ENCODE assay signal across 8 cellular contexts in the genomic region with DNA sequence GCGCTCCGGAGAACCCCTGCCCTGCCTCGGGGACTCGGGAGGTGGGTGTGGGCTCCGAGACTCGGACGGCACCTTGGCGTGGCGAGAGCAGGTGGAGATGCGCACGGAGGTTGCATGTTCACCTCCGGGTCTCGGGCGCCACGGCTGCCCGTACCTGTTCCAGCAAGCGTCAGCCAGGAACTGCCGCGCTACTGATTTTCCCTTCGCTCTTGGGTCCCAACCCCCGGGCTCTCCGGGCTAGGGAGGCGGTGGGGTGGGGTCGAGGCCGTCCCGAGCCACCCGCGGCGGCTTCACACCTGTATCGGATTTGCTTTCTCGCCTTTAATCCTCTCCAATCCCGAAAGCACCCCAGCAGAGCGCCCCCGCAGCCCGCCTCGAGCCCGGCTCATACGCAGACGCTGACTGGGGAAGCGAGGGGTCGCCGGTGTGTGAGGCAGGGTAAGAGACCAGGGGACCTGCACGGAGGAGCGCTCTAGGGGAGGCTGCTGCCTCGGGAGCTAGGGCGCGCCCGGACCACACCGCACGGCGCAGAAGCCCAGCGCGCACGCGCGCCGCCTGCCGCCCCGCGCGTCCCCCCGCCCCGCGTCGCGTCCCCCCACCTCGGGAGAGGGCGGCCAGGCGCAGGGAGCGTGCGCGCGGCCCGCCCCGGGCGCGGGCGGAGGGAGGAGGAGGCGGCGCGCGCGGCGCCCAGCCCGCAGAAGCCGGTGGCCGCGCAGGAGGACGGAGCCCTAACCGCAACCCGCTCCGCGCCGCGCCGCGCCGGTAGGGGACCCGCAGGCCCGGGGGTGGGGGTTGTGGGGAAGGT. TPM values are rescaled to one million over a fixed set of nuclear protein-coding genes. Genes with fewer than 3 reads are reported as not detected.
DNase-seq lines count a peak whose midpoint lies in the region; ATAC-seq and TF ChIP-seq lines count a peak whose summit lies in the region.

A gene with protein sequence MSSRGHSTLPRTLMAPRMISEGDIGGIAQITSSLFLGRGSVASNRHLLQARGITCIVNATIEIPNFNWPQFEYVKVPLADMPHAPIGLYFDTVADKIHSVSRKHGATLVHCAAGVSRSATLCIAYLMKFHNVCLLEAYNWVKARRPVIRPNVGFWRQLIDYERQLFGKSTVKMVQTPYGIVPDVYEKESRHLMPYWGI (plus strand): TSS at position 695 of the 805 bp plus-strand sequence. CDS start 22,382 bp downstream, outside the sequence.

- H3K27me3 ChIP-seq in endodermal cell (ENCODE audit: control insufficient read depth, insufficient read depth, low read length, poor library complexity, severe bottlenecking): peaks cover 8% of the 10 kb centered on the region

- peaks cover 40% of the 10 kb centered on the region for H3K27me3 Mint-ChIP-seq in endodermal cell (ENCODE audit: insufficient read depth)

- peaks cover 10% of the 10 kb centered on the region for H3K36me3 ChIP-seq in endodermal cell (ENCODE audit: control insufficient read depth, insufficient read depth, low read length)
- H3K36me3 ChIP-seq in mesodermal cell (ENCODE audit: control insufficient read depth, insufficient read depth, low read length): no peaks in the 10 kb centered on the region

- H3K4me3 Mint-ChIP-seq in endodermal cell: peak within 1 kb of the TSS; percentile 71

- peaks cover 11% of the 10 kb centered on the region for H3K9me3 ChIP-seq in endodermal cell (ENCODE audit: control insufficient read depth, low read length)
- no peaks in the 10 kb centered on the region for H3K9me3 ChIP-seq in mesodermal cell (ENCODE audit: control insufficient read depth, low read length)

- H3K27ac Mint-ChIP-seq in endodermal cell: peak within 1 kb of the TSS; percentile 93

- H3K4me3 ChIP-seq in endodermal cell (ENCODE audit: low read length) (peak within 1 kb of the TSS; percentile 94), mesodermal cell (ENCODE audit: extremely low read depth, insufficient read depth, low read length, poor library complexity, severe bottlenecking) (peak within 1 kb of the TSS; percentile 67)

- no peaks in the 10 kb centered on the region for H3K36me3 Mint-ChIP-seq in endodermal cell (ENCODE audit: low read depth)

- peak within 1 kb of the TSS; percentile 98 for H3K27ac ChIP-seq in C4-2B
- H3K27ac ChIP-seq in endodermal cell (ENCODE audit: low read depth, low read length): no peak within 1 kb of the TSS
- H3K27ac ChIP-seq in mesodermal cell (ENCODE audit: low read depth, low read length, severe bottlenecking): peak within 1 kb of the TSS; percentile 98

- 0% methylated on average over 26 to 89 of the region's 100 CpGs for WGBS in endodermal cell (ENCODE audit: insufficient coverage in 1 of 2, insufficient read length in 1 of 2), 2 experiments
- 0% methylated on average over 31 to 34 of the region's 100 CpGs for WGBS in mesodermal cell (ENCODE audit: insufficient coverage in 2 of 2), 2 experiments

- DNase-seq in GM19240 (ENCODE audit: insufficient read length, low spot score) (peak; percentile 92), NOMO-1 (lab: John Stamatoyannopoulos, UW; ENCODE audit: unreplicated experiment in 2 of 2) (peak; percentile 49 to 66), endodermal cell (peak; percentile 95)
- peak; percentile 27 for DNase-seq in activated CD8-positive, alpha-beta memory T cell treated with anti-CD3 and anti-CD28 coated beads, Interleukin-2, amount 50 U/mL, for 1 hour (ENCODE audit: extremely low read depth)
- DNase-seq in stimulated activated CD8-positive, alpha-beta memory T cell treated with anti-CD3 and anti-CD28 coated beads, Interleukin-15, amount 100 ng/mL, for 24 hours (ENCODE audit: low read depth): peak; percentile 64

- ATAC-seq in HG03520 (IDR thresholded peaks at IDR 0.05; ENCODE audit: unreplicated experiment): peak; percentile 49

- peak within 1 kb of the TSS; percentile 62 for H3K9ac ChIP-seq in endodermal cell (ENCODE audit: extremely low read depth, low read length, poor library complexity, severe bottlenecking)

- H3K9me3 Mint-ChIP-seq in endodermal cell: no peaks in the 10 kb centered on the region

- H3K4me1 ChIP-seq in endodermal cell (ENCODE audit: control insufficient read depth, insufficient read depth, low read length) (peaks cover 5% of the 10 kb centered on the region), mesodermal cell (ENCODE audit: control insufficient read depth, insufficient read depth, low read length, poor library complexity, severe bottlenecking) (peaks cover 9% of the 10 kb centered on the region)

- H3K4me1 Mint-ChIP-seq in endodermal cell: peaks cover 19% of the 10 kb centered on the region

- no peak for TF ChIP-seq CTCF in C4-2B (conservative IDR thresholded peaks at IDR 0.05)
- no peak for TF ChIP-seq CTCF in endodermal cell (conservative IDR thresholded peaks at IDR 0.05)

RNA-seq across cellular contexts. Expression of the gene that starts here (rescaled TPM):
- 10 to 100 TPM; 17.0 to 22.8 TPM for total RNA-seq in endodermal cell
- polyA plus RNA-seq in endodermal cell (2013, experiment 1 of 2): 20.9 TPM
- polyA plus RNA-seq in endodermal cell (2013, experiment 2 of 2): 22.2 TPM
- 31.1 TPM for polyA plus RNA-seq in mesodermal cell (2013, experiment 1 of 2)
- polyA plus RNA-seq in mesodermal cell (2013, experiment 2 of 2): 23.1 TPM

Comparison
In these comparisons a context has a peak if more than half of its experiments do, and no peak if none do; other contexts are left out.
1. DNase-seq: peak in every context shown above with its lines; median percentile 95 in endodermal cell; 92 in GM19240; 64 in stimulated activated CD8-positive, alpha-beta memory T cell treated with anti-CD3 and anti-CD28 coated beads, Interleukin-15, amount 100 ng/mL, for 24 hours; 58 in NOMO-1; 27 in activated CD8-positive, alpha-beta memory T cell treated with anti-CD3 and anti-CD28 coated beads, Interleukin-2, amount 50 U/mL, for 1 hour.